In the genomic region with DNA sequence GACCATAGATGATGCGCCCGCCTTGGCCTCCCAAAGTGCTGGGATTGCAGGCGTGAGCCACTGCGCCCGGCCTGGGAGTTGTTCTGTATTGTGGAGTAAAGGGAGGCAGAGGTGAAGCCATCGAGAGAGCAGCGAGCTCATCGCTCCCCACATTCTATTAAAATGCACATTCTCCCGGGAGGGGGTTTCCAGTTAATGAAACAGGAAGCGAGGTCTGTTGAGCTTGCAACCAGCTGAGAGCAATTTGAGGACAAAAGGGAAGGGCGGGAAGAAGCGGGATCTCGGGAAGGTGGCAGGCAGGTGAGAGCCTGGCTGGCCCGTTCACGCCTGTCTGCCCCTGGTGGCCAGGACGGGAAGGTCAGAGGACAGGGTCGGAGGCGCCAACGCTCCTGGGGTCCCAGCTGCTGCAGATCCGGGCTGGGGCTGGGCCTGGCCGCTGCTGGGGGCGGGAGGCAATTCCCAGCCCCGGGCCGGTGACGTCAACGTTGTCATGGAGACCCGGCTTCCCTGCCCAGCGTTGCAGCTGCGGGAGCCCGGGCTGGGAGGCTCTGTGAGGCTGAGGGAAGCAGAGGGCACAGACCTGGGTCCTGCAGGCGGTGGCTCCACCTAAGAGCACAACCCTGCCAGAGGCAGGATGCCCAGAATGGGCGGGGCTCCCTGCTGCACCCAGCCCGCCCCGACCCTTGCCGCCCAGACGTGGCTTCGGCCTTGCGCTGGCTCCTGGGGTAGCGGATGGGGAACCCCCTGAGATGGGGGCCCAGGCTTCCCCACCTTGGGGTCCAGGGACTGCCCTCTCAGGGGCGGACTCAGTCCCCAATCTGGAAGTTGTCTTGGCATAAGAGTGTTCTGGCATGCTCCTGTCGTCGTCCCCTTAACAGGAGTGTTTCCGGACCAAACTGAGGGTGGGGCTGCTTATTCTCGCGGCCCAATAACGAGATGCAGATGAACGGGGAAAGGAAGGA, we compare ENCODE assay signal across 8 cellular contexts.
A peak's percentile ranks its signal among the peaks of the same experiment; 100 is the strongest.
DNase-seq lines count a peak whose midpoint lies in the region; ATAC-seq and TF ChIP-seq lines count a peak whose summit lies in the region.

No MANE protein-coding gene starts in this region.

- H3K27me3 ChIP-seq in layer of hippocampus (ENCODE audit: control insufficient read depth, insufficient read depth, low read length): no peaks in the 10 kb centered on the region

- in situ Hi-C loops in GM13976 (cut with MboI; ENCODE audit: low sequenced_read_pairs, unreplicated experiment): no loop called here

- peak; percentile 84 for DNase-seq in GM13976 (ENCODE audit: low spot score)
- DNase-seq in NCI-H2081 treated with DMSO at 0.1 percent for 48 hours (lab: John Stamatoyannopoulos, UW): peak; percentile 62
- DNase-seq in activated CD4-positive, alpha-beta T cell treated with anti-CD3 and anti-CD28 coated beads for 1 hour: peak; percentile 32
- peak; percentile 89 for DNase-seq in choroid plexus epithelial cell (ENCODE audit: low read depth)
- peak; percentile 30 to 46 for DNase-seq in stimulated activated CD4-positive, alpha-beta T cell treated with anti-CD3 and anti-CD28 coated beads, Interleukin-15, amount 100 ng/mL, for 48 hours (ENCODE audit: low read depth in 2 of 2)
- DNase-seq in GF-D8 (lab: John Stamatoyannopoulos, UW): no peak

- peak overlapping the region; percentile 62 for H3K4me3 ChIP-seq in choroid plexus epithelial cell (ENCODE audit: low read depth, low read length)

- peak; percentile 76 for ATAC-seq in HG02852 (IDR thresholded peaks at IDR 0.05; ENCODE audit: unreplicated experiment)

- peak; percentile 63 for TF ChIP-seq CTCF in GM13976 (IDR thresholded peaks at IDR 0.05; ENCODE audit: borderline replicate concordance, control extremely low read depth, extremely low read depth, insufficient read depth, missing control alignments)
- TF ChIP-seq CTCF in choroid plexus epithelial cell (conservative IDR thresholded peaks at IDR 0.05; ENCODE audit: low read depth, low read length): peak; percentile 55

- peak overlapping the region; percentile 65 for H3K27ac ChIP-seq in layer of hippocampus (ENCODE audit: low read depth, low read length)
